Comparison of ENCODE assay signal across 21 cellular contexts in genomic region chr12:132605055-132605441, GRCh38. TPM values are rescaled to one million over a fixed set of nuclear protein-coding genes. Genes with fewer than 3 reads are reported as not detected.
DNase-seq lines count a peak whose midpoint lies in the region; ATAC-seq and TF ChIP-seq lines count a peak whose summit lies in the region.
"Had no signal": no experiment of that assay in that cellular context is flagged by ENCODE, and none has a peak within 500 bp of the region (broad histone marks: within the 10 kb centered on the region; RNA-seq: fewer than 3 reads in every experiment).

No MANE protein-coding gene starts in this region.

- H3K4me3 Mint-ChIP-seq in neural progenitor cell: peak overlapping the region; percentile 33
- H3K4me3 Mint-ChIP-seq: B cell; CD4-positive, CD25-positive, alpha-beta regulatory T cell; CD8-positive, alpha-beta T cell; GM23338; HFFc6 had no signal

- no peaks in the 10 kb centered on the region for H3K79me2 ChIP-seq in neural progenitor cell (ENCODE audit: low read depth)

- no peak overlapping the region for H3K9ac ChIP-seq in neural progenitor cell
- H3K9ac ChIP-seq: BLaER1 had no signal

- intact Hi-C loops in Right ventricle myocardium superior (cut with DNase I) (no loop called here), left ventricle myocardium inferior (cut with micrococcal nuclease) (no loop called here), right lobe of liver (cut with DNase I) (no loop called here)

- H3K36me3 Mint-ChIP-seq in neural progenitor cell: no peaks in the 10 kb centered on the region
- H3K36me3 Mint-ChIP-seq: CD4-positive, CD25-positive, alpha-beta regulatory T cell; CD8-positive, alpha-beta T cell had no signal

- H3K9me3 ChIP-seq in left ventricle myocardium inferior (replicated peaks) (no peaks in the 10 kb centered on the region), right lobe of liver (no peaks in the 10 kb centered on the region), neural progenitor cell (ENCODE audit: low read depth) (no peaks in the 10 kb centered on the region)
- H3K9me3 ChIP-seq: BLaER1, Caco-2, HAP-1 had no signal

- 44% methylated on average over 1 of the region's 6 CpGs for WGBS in right lobe of liver (ENCODE audit: insufficient coverage, low coverage, low lambda C conversion rate, missing lambda C conversion rate)

- peaks cover 19% of the 10 kb centered on the region for H3K27me3 Mint-ChIP-seq in neural progenitor cell (ENCODE audit: insufficient read depth, low read depth)

- H4K20me1 ChIP-seq in neural progenitor cell (ENCODE audit: low read depth): no peaks in the 10 kb centered on the region
- H4K20me1 ChIP-seq: BLaER1 had no signal

- peak; percentile 56 for TF ChIP-seq POLR2A in right lobe of liver (IDR thresholded peaks at IDR 0.05)

- CTCF ChIA-PET in GM10248 (lab: Yijun Ruan, JAX): interaction anchor here (1.1 kb wide), 1 partner anchor 9 kb away, joined by 4 read pairs; no protein-coding TSS in a partner anchor

- peaks cover 38% of the 10 kb centered on the region for H3K4me1 ChIP-seq in left ventricle myocardium inferior
- H3K4me1 ChIP-seq in right lobe of liver: peaks cover 0 to 57% (median 22%) of the 10 kb centered on the region in 4 donors
- H3K4me1 ChIP-seq in neural progenitor cell: peaks cover 12% of the 10 kb centered on the region

- H3K4me3 ChIP-seq in left ventricle myocardium inferior (no peak overlapping the region), right lobe of liver (peak overlapping the region in 2 of 3 donors; percentile 49 to 58), neural progenitor cell (no peak overlapping the region)
- H3K4me3 ChIP-seq: BLaER1, GM12878, GM23338, HAP-1 had no signal

- H3K36me3 ChIP-seq in left ventricle myocardium inferior (no peaks in the 10 kb centered on the region), right lobe of liver (no peaks in the 10 kb centered on the region), neural progenitor cell (no peaks in the 10 kb centered on the region)
- H3K36me3 ChIP-seq: BLaER1, HAP-1 had no signal

- DNase-seq in Right ventricle myocardium superior (peak; percentile 19), left ventricle myocardium inferior (no peak), right lobe of liver (peak; percentile 75 to 85 (median 82)), neural progenitor cell (ENCODE audit: low spot score) (no peak), GM10248 (ENCODE audit: extremely low spot score) (no peak)
- DNase-seq in activated CD8-positive, alpha-beta memory T cell treated with anti-CD3 and anti-CD28 coated beads for 24 hours: no peak
- DNase-seq: Caco-2; CD4-positive, CD25-positive, alpha-beta regulatory T cell; CD8-positive, alpha-beta T cell; DMS153; DND-41; HFFc6 had no signal

- H3K27ac ChIP-seq in left ventricle myocardium inferior (replicated peaks) (no peak overlapping the region), right lobe of liver (peak overlapping the region; percentile 69 to 90 (median 86)), neural progenitor cell (no peak overlapping the region)
- H3K27ac ChIP-seq: 22Rv1, BLaER1, C4-2B had no signal

- POLR2A ChIA-PET in GM10248 (lab: Yijun Ruan, JAX): no interaction called here

- H3K27me3 ChIP-seq in left ventricle myocardium inferior (ENCODE audit: low read depth) (peaks cover 93% of the 10 kb centered on the region), right lobe of liver (no peaks in the 10 kb centered on the region), neural progenitor cell (peaks cover 100% of the 10 kb centered on the region)

- no peak for ATAC-seq in Right ventricle myocardium superior (ENCODE audit: poor library complexity)
- ATAC-seq in right lobe of liver: peak; percentile 51 to 65 (median 56)
- ATAC-seq in GM21825 (IDR thresholded peaks at IDR 0.05; ENCODE audit: unreplicated experiment): no peak
- ATAC-seq: CD8-positive, alpha-beta T cell; GM12878 had no signal

- no peak overlapping the region for H3K27ac Mint-ChIP-seq in neural progenitor cell
- H3K27ac Mint-ChIP-seq: B cell; CD4-positive, CD25-positive, alpha-beta regulatory T cell; CD8-positive, alpha-beta T cell; GM23338; HFFc6 had no signal

- H2AFZ ChIP-seq in neural progenitor cell (replicated peaks): no peak overlapping the region
- H2AFZ ChIP-seq: GM23338 had no signal

- H3K4me2 ChIP-seq in neural progenitor cell: no peak overlapping the region
- H3K4me2 ChIP-seq: BLaER1, GM23338 had no signal

- H3F3A ChIP-seq in neural progenitor cell (ENCODE audit: low read depth): peaks cover 4% of the 10 kb centered on the region

- H3K9me3 Mint-ChIP-seq in neural progenitor cell: peaks cover 2% of the 10 kb centered on the region
- H3K9me3 Mint-ChIP-seq: CD4-positive, CD25-positive, alpha-beta regulatory T cell; CD8-positive, alpha-beta T cell; GM23338; HFFc6 had no signal

- TF ChIP-seq CTCF in left ventricle myocardium inferior (IDR thresholded peaks at IDR 0.05; ENCODE audit: borderline replicate concordance): no peak
- no peak for TF ChIP-seq CTCF in right lobe of liver (IDR thresholded peaks at IDR 0.05)
- no peak for TF ChIP-seq CTCF in neural progenitor cell (IDR thresholded peaks at IDR 0.05)
- TF ChIP-seq CTCF in GM10248 (IDR thresholded peaks at IDR 0.05; ENCODE audit: control extremely low read depth, extremely low read depth, low read depth, missing control alignments): no peak

- H3K4me1 Mint-ChIP-seq in neural progenitor cell: peaks cover 61% of the 10 kb centered on the region

RNA-seq across cellular contexts. Expression of gene LRCOL1, which starts 5.3 kb away (rescaled TPM):
- total RNA-seq in Right ventricle myocardium superior (not detected), left ventricle myocardium inferior (not detected), right lobe of liver (10 to 100 TPM in 1 of 6 experiments, 1 to 10 TPM in 4, under 1 TPM in 1; 0.61 to 13.1 (median 6.8) TPM), neural progenitor cell (ENCODE audit: low replicate concordance) (0.34 TPM in 1 of 2 replicates, not detected in the other)
- total RNA-seq: B cell; Caco-2; CD4-positive, CD25-positive, alpha-beta regulatory T cell; CD8-positive, alpha-beta T cell; GM12878; H4 had no signal

RNA-seq across cellular contexts. Expression of gene P2RX2, which starts 13.5 kb away (rescaled TPM):
- total RNA-seq in Right ventricle myocardium superior (not detected), left ventricle myocardium inferior (not detected), right lobe of liver (not detected), neural progenitor cell (ENCODE audit: low replicate concordance) (0.15 TPM in 1 of 2 replicates, not detected in the other)
- total RNA-seq: B cell; Caco-2; CD4-positive, CD25-positive, alpha-beta regulatory T cell; CD8-positive, alpha-beta T cell; GM12878; H4; HFFc6 had no signal

Comparison
In these comparisons a context has a peak if more than half of its experiments do, and no peak if none do; other contexts are left out.
1. DNase-seq: peak in Right ventricle myocardium superior (single experiment) and right lobe of liver (3 of 3); none in left ventricle myocardium inferior (single experiment), neural progenitor cell (single experiment), activated CD8-positive, alpha-beta memory T cell treated with anti-CD3 and anti-CD28 coated beads for 24 hours (single experiment) and GM10248 (single experiment).
2. ATAC-seq: peak in right lobe of liver (4 of 4); none in Right ventricle myocardium superior (single experiment) and GM21825 (single experiment).
3. H3K27ac ChIP-seq: peak in right lobe of liver (3 of 3); none in left ventricle myocardium inferior (single experiment) and neural progenitor cell (single experiment).
4. H3K4me3 ChIP-seq: peak in right lobe of liver (2 of 3); none in left ventricle myocardium inferior (single experiment) and neural progenitor cell (single experiment).